Comparison of ENCODE assay signal across 11 cellular contexts in the genomic region with DNA sequence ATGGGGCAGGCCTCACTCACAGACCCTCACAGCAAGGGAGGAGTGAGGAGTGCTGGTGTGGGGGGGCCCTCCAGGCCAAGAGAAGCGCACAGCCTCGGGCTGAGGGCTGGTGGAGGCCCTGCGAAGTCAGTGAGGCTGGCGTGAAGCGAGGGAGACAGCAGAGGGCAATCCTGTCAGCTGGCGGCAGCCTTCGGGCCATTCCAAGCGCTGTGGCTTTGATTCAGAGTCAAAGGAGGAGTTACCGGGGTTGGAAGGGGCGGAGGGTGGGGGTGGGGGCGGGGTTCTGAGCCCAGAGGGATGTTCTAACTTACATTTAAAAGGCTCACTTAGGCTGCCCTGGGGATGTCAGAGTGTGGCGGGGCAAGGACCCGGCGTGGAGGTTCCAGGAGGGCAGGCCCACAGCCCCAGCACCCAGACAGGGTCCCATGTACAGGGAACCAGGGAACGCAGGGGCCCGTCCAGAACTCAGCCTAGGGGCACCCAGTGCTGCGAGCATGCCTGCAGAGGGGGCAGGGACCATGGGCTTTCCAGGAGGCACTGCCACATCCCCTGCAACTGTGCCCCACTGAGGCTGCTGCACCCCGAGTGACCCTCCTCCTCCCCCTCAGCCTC. TPM values are rescaled to one million over a fixed set of nuclear protein-coding genes. Genes with fewer than 3 reads are reported as not detected.
DNase-seq lines count a peak whose midpoint lies in the region; ATAC-seq and TF ChIP-seq lines count a peak whose summit lies in the region.
"Had no signal": no experiment of that assay in that cellular context is flagged by ENCODE, and none has a peak within 500 bp of the region (broad histone marks: within the 10 kb centered on the region; RNA-seq: fewer than 3 reads in every experiment).

No MANE protein-coding gene starts in this region.

- H3K9me3 ChIP-seq in RWPE2 (ENCODE audit: severe bottlenecking) (no peaks in the 10 kb centered on the region), left ventricle myocardium inferior (replicated peaks) (no peaks in the 10 kb centered on the region)

- DNase-seq in ELR (ENCODE audit: low read depth), result peak; percentile 62
- DNase-seq in RWPE2 (ENCODE audit: low spot score), result no peak
- peak; percentile 45 for DNase-seq in fibroblast of peridontal ligament (ENCODE audit: extremely low read depth)
- peak; percentile 67 for DNase-seq in retina
- no peak for DNase-seq in left ventricle myocardium inferior
- DNase-seq in midbrain (lab: John Stamatoyannopoulos, UW), result no peak
- DNase-seq: activated CD4-positive, alpha-beta T cell treated with anti-CD3 and anti-CD28 coated beads, Interleukin-2, amount 10 ng/mL, durations not matched to agents 24 days and 14 days; activated naive CD4-positive, alpha-beta T cell treated with anti-CD3 and anti-CD28 coated beads, Interleukin-2, amount 50 U/mL, for 16 hours; stimulated activated CD4-positive, alpha-beta T cell treated with anti-CD3 and anti-CD28 coated beads, Interleukin-4, amount 100 ng/mL, for 4 hours had no signal

- intact Hi-C loops in left ventricle myocardium inferior (cut with micrococcal nuclease), result no loop called here

- H3K4me1 ChIP-seq in RWPE2 (ENCODE audit: insufficient read depth, poor library complexity, severe bottlenecking), result no peaks in the 10 kb centered on the region
- H3K4me1 ChIP-seq in left ventricle myocardium inferior, result peaks cover 17% of the 10 kb centered on the region

- H3K27ac ChIP-seq in RWPE2 (ENCODE audit: poor library complexity, severe bottlenecking) (no peak overlapping the region), left ventricle myocardium inferior (replicated peaks) (no peak overlapping the region)

- no peak overlapping the region for H3K4me3 ChIP-seq in RWPE2 (ENCODE audit: severe bottlenecking)
- H3K4me3 ChIP-seq in left ventricle myocardium inferior, result no peak overlapping the region

- H3K27me3 ChIP-seq in RWPE2 (ENCODE audit: insufficient read depth, poor library complexity, severe bottlenecking), result no peaks in the 10 kb centered on the region
- peaks cover 22% of the 10 kb centered on the region for H3K27me3 ChIP-seq in left ventricle myocardium inferior (ENCODE audit: low read depth)

- peak; percentile 46 for ATAC-seq in RWPE2 (ENCODE audit: low read depth)
- ATAC-seq in GM21528 (IDR thresholded peaks at IDR 0.05; ENCODE audit: low FRiP score, unreplicated experiment), result no peak
- ATAC-seq in GM19395 (IDR thresholded peaks at IDR 0.05; ENCODE audit: unreplicated experiment), result no peak

- TF ChIP-seq CTCF in RWPE2 (IDR thresholded peaks at IDR 0.05; ENCODE audit: poor library complexity, severe bottlenecking) (no peak), left ventricle myocardium inferior (IDR thresholded peaks at IDR 0.05; ENCODE audit: borderline replicate concordance) (no peak)

- no peaks in the 10 kb centered on the region for H3K36me3 ChIP-seq in RWPE2 (ENCODE audit: low read depth)
- H3K36me3 ChIP-seq in left ventricle myocardium inferior, result no peaks in the 10 kb centered on the region

RNA-seq across cellular contexts. Expression of a gene that starts 39.5 kb away (rescaled TPM):
- 12.6 TPM for total RNA-seq in left ventricle myocardium inferior

Comparison
In these comparisons a context has a peak if more than half of its experiments do, and no peak if none do; other contexts are left out.
1. DNase-seq: peak in ELR (single experiment), fibroblast of peridontal ligament (single experiment) and retina (single experiment); none in RWPE2 (single experiment), left ventricle myocardium inferior (single experiment) and midbrain (single experiment).